Comparison of ENCODE assay signal across 14 cellular contexts in the genomic region with DNA sequence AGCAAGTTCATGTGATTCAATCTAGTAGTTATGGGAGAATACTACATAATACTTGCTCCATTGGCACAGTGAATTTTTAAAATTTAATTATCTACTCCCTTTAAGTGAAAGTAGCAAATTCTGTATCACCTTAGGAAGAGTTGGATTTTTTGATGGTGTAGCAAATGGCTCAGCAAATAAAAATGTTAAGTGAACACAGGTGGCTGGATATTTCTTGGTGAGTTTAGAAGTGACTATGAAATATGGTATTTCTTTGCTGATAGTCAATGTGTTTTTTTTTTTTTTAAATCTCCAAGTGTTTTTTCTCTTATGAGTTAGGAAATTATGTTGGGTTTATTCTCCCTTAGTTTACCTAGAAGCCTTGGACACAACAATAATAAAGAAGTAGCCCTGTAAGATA.
DNase-seq lines count a peak whose midpoint lies in the region; ATAC-seq, FAIRE-seq and TF ChIP-seq lines count a peak whose summit lies in the region.
"Had no signal": no experiment of that assay in that cellular context is flagged by ENCODE, and none has a peak within 500 bp of the region (broad histone marks: within the 10 kb centered on the region; RNA-seq: fewer than 3 reads in every experiment).

No MANE protein-coding gene starts in this region.

- peak overlapping the region; percentile 97 for H3K27ac ChIP-seq in A673 (ENCODE audit: low read depth, low read length, poor library complexity, severe bottlenecking)
- no peak overlapping the region for H3K27ac ChIP-seq in DND-41 (ENCODE audit: low read length)
- H3K27ac ChIP-seq in small intestine (ENCODE audit: low read depth in 1 of 2, low read length in 1 of 2): no peak overlapping the region
- H3K27ac ChIP-seq in endodermal cell (ENCODE audit: low read depth, low read length): no peak overlapping the region
- H3K27ac ChIP-seq: KMS-11 had no signal

- H3K36me3 ChIP-seq in A673 (ENCODE audit: insufficient read depth, low read length, poor library complexity, severe bottlenecking): no peaks in the 10 kb centered on the region
- no peaks in the 10 kb centered on the region; the same call in 1 of the 2 replicates for H3K36me3 ChIP-seq in DND-41 (ENCODE audit: insufficient read depth, low read length)
- no peaks in the 10 kb centered on the region for H3K36me3 ChIP-seq in small intestine (ENCODE audit: control insufficient read depth in 2 of 2, insufficient read depth in 2 of 2, low read length in 2 of 2)
- H3K36me3 ChIP-seq in endodermal cell (ENCODE audit: control insufficient read depth, insufficient read depth, low read length): no peaks in the 10 kb centered on the region
- H3K36me3 ChIP-seq: lower lobe of right lung, upper lobe of left lung had no signal

- no peaks in the 10 kb centered on the region for H4K20me1 ChIP-seq in DND-41 (ENCODE audit: insufficient read depth, low read length)

- no peak for FAIRE-seq in small intestine (lab: Jason Lieb, UNC)
- FAIRE-seq: TTC549 had no signal

- intact Hi-C loops in A673 (cut with micrococcal nuclease; ENCODE audit: unreplicated experiment): no loop called here
- intact Hi-C loops in natural killer cell (cut with micrococcal nuclease): no loop called here

- no peaks in the 10 kb centered on the region for H3K9me3 ChIP-seq in A673 (ENCODE audit: low read depth, low read length, poor library complexity, severe bottlenecking)
- H3K9me3 ChIP-seq in DND-41 (ENCODE audit: insufficient read depth, low read length, severe bottlenecking): no peaks in the 10 kb centered on the region
- H3K9me3 ChIP-seq in small intestine (ENCODE audit: control insufficient read depth, low read depth): no peaks in the 10 kb centered on the region
- H3K9me3 ChIP-seq in endodermal cell (ENCODE audit: control insufficient read depth, low read length): peaks cover 7% of the 10 kb centered on the region
- H3K9me3 ChIP-seq: lower lobe of right lung, upper lobe of left lung had no signal

- H3K27me3 Mint-ChIP-seq in activated naive CD8-positive, alpha-beta T cell: no peaks in the 10 kb centered on the region
- H3K27me3 Mint-ChIP-seq in natural killer cell (ENCODE audit: low read depth in 2 of 2) (no peaks in the 10 kb centered on the region), endodermal cell (ENCODE audit: insufficient read depth) (no peaks in the 10 kb centered on the region)

- BruUV-seq in A673 (replicated peaks; lab: Mats Ljungman, UMichigan): no TSS peak

- peaks cover 10% of the 10 kb centered on the region for H3K36me3 Mint-ChIP-seq in activated naive CD8-positive, alpha-beta T cell
- H3K36me3 Mint-ChIP-seq in natural killer cell: no peaks in the 10 kb centered on the region
- H3K36me3 Mint-ChIP-seq in endodermal cell (ENCODE audit: low read depth): peaks cover 15% of the 10 kb centered on the region

- no peak for DNase-seq in A673 (ENCODE audit: low spot score)
- DNase-seq in DND-41: no peak
- no peak for DNase-seq in natural killer cell
- no peak for DNase-seq in small intestine
- DNase-seq in cerebellar cortex (ENCODE audit: low spot score): no peak
- no peak for DNase-seq in endodermal cell
- DNase-seq: COR-L47, glutamatergic neuron, lower lobe of right lung, upper lobe of left lung had no signal

- TF ChIP-seq CTCF in A673 (conservative IDR thresholded peaks at IDR 0.05; ENCODE audit: low read depth, low read length) (no peak), DND-41 (IDR thresholded peaks at IDR 0.05; ENCODE audit: borderline replicate concordance, extremely low read depth, low read length, poor library complexity, severe bottlenecking) (no peak), natural killer cell (IDR thresholded peaks at IDR 0.05) (no peak), endodermal cell (conservative IDR thresholded peaks at IDR 0.05) (no peak)

- no peaks in the 10 kb centered on the region for H3K79me2 ChIP-seq in DND-41 (ENCODE audit: insufficient read depth, low read length)

- peak overlapping the region; percentile 90; the same call in 1 of the 2 replicates for H3K4me2 ChIP-seq in DND-41 (ENCODE audit: insufficient read depth, low read length)
- H3K4me2 ChIP-seq: KMS-11 had no signal

- POLR2A ChIA-PET in A673 (lab: Charles Lee; ENCODE audit: low non-redundant PET): interaction anchor here (0.5 to 0.6 kb wide), 2 partner anchors 31 to 66 kb away, joined by 3 to 8 read pairs; no protein-coding TSS in a partner anchor

- CTCF ChIA-PET in A673 (lab: Charles Lee): no interaction called here

- no peak overlapping the region for H3K9ac ChIP-seq in DND-41 (ENCODE audit: low read depth, low read length)
- H3K9ac ChIP-seq in endodermal cell (ENCODE audit: extremely low read depth, low read length, poor library complexity, severe bottlenecking): no peak overlapping the region
- H3K9ac ChIP-seq: KMS-11 had no signal

- H3K9me3 Mint-ChIP-seq in activated naive CD8-positive, alpha-beta T cell (ENCODE audit: low read depth): no peaks in the 10 kb centered on the region
- peaks cover 0 to 2% of the 10 kb centered on the region in 2 donors for H3K9me3 Mint-ChIP-seq in natural killer cell
- no peaks in the 10 kb centered on the region for H3K9me3 Mint-ChIP-seq in endodermal cell

- peaks cover 31% of the 10 kb centered on the region for H3K4me1 Mint-ChIP-seq in activated naive CD8-positive, alpha-beta T cell (ENCODE audit: low read depth)
- H3K4me1 Mint-ChIP-seq in natural killer cell (peaks cover 19 to 36% of the 10 kb centered on the region in 2 donors), endodermal cell (peaks cover 18% of the 10 kb centered on the region)

- H3K27me3 ChIP-seq in A673 (replicated peaks; ENCODE audit: insufficient read depth, low read depth, low read length, poor library complexity) (no peaks in the 10 kb centered on the region), DND-41 (ENCODE audit: insufficient read depth, low read length, poor library complexity) (no peaks in the 10 kb centered on the region), small intestine (ENCODE audit: control insufficient read depth in 2 of 2, insufficient read depth in 2 of 2, low read length in 2 of 2) (no peaks in the 10 kb centered on the region), endodermal cell (ENCODE audit: control insufficient read depth, insufficient read depth, low read length, poor library complexity, severe bottlenecking) (no peaks in the 10 kb centered on the region)
- H3K27me3 ChIP-seq: upper lobe of left lung had no signal

- H3K4me3 ChIP-seq in A673 (ENCODE audit: low read depth, low read length, poor library complexity, severe bottlenecking) (no peak overlapping the region), DND-41 (ENCODE audit: low read depth in 1 of 2, low read length in 2 of 2) (no peak overlapping the region), small intestine (ENCODE audit: low read depth in 1 of 2, low read length in 2 of 2) (no peak overlapping the region), endodermal cell (ENCODE audit: low read length) (no peak overlapping the region)

- peak overlapping the region; percentile 98 for H3K27ac Mint-ChIP-seq in activated naive CD8-positive, alpha-beta T cell
- peak overlapping the region; percentile 96 to 98 for H3K27ac Mint-ChIP-seq in natural killer cell
- H3K27ac Mint-ChIP-seq in endodermal cell: no peak overlapping the region

- H2AFZ ChIP-seq in DND-41 (ENCODE audit: low read depth, low read length): no peak overlapping the region

- H3K4me3 Mint-ChIP-seq in activated naive CD8-positive, alpha-beta T cell: peak overlapping the region; percentile 86
- no peak overlapping the region for H3K4me3 Mint-ChIP-seq in natural killer cell
- no peak overlapping the region for H3K4me3 Mint-ChIP-seq in endodermal cell

- ATAC-seq in DND-41 (ENCODE audit: insufficient read depth, low read depth): no peak
- no peak for ATAC-seq in natural killer cell
- no peak for ATAC-seq in HG03378 (IDR thresholded peaks at IDR 0.05; ENCODE audit: unreplicated experiment)

- H3K4me1 ChIP-seq in A673 (ENCODE audit: insufficient read depth, low read length, poor library complexity, severe bottlenecking): peaks cover 12% of the 10 kb centered on the region
- peaks cover 30% of the 10 kb centered on the region for H3K4me1 ChIP-seq in DND-41 (ENCODE audit: insufficient read depth, low read length)
- H3K4me1 ChIP-seq in small intestine (ENCODE audit: control insufficient read depth in 2 of 2, insufficient read depth in 1 of 2, low read depth in 1 of 2, low read length in 1 of 2): no peaks in the 10 kb centered on the region
- H3K4me1 ChIP-seq in endodermal cell (ENCODE audit: control insufficient read depth, insufficient read depth, low read length): no peaks in the 10 kb centered on the region
